In the genomic region with DNA sequence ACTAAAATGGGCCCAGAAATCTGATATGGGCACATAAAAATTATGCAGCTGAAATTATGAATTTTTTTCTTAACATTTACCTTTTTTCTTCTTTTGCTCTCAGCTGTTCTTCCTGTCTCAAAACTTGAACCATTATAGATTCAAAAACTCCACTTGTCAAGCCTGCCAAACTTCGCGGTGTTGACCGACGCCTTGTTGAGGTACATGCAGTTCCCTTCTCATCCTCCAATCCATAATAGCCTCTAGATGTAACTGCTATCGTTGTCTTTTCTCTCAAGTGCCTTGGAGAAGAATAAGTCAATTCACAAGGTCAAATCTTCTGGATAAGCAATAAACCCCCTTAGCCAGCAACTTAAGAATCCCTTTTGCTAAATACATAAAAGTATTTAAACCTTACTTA, we compare ENCODE assay signal across 22 cellular contexts.
"Had no signal": no experiment of that assay in that cellular context is flagged by ENCODE, and none has a peak within 500 bp of the region (broad histone marks: within the 10 kb centered on the region; RNA-seq: fewer than 3 reads in every experiment).

No MANE protein-coding gene starts in this region.

- ATAC-seq: activated naive CD4-positive, alpha-beta T cell treated with anti-CD3 and anti-CD28 coated beads, Interleukin-2, amount 50 U/mL, for 72 hours; activated naive CD8-positive, alpha-beta T cell treated with anti-CD3 and anti-CD28 coated beads, Interleukin-2, amount 50 U/mL, for 24 hours; activated T-cell treated with anti-CD3 and anti-CD28 coated beads, Interleukin-2, amount 50 U/mL, for 4 hours; body of pancreas; T-cell had no signal

- DNase-seq: activated CD4-positive, alpha-beta memory T cell treated with anti-CD3 and anti-CD28 coated beads for 36 hours; activated CD4-positive, alpha-beta T cell treated with anti-CD3 and anti-CD28 coated beads, Interleukin-2, amount 10 ng/mL, durations not matched to agents 7 days and 5 days; activated CD4-positive, CD25-positive, alpha-beta regulatory T cell; activated CD8-positive, alpha-beta memory T cell treated with anti-CD3 and anti-CD28 coated beads for 24 hours; activated effector memory CD4-positive, alpha-beta T cell treated with anti-CD3 and anti-CD28 coated beads, Interleukin-2, amount 50 U/mL, for 16 hours; activated naive CD4-positive, alpha-beta T cell treated with Interleukin-2 at 50 U/mL for 16 hours; activated naive CD8-positive, alpha-beta T cell treated with anti-CD3 and anti-CD28 coated beads, Interleukin-2, amount 50 U/mL, for 24 hours; activated T-cell treated with anti-CD3 and anti-CD28 coated beads, Interleukin-2, amount 50 U/mL, for 4 hours; amniotic stem cell; body of pancreas; NCI-H1092; NCI-H1417 treated with DMSO at 0.1 percent for 48 hours; NCI-H1694; NCI-H2029; NCI-H526; NCI-H82; Peyer's patch; SIG-M5; T-cell; T-helper 2 cell; T1000 had no signal
